Comparison of ENCODE assay signal across 8 cellular contexts in the genomic region with DNA sequence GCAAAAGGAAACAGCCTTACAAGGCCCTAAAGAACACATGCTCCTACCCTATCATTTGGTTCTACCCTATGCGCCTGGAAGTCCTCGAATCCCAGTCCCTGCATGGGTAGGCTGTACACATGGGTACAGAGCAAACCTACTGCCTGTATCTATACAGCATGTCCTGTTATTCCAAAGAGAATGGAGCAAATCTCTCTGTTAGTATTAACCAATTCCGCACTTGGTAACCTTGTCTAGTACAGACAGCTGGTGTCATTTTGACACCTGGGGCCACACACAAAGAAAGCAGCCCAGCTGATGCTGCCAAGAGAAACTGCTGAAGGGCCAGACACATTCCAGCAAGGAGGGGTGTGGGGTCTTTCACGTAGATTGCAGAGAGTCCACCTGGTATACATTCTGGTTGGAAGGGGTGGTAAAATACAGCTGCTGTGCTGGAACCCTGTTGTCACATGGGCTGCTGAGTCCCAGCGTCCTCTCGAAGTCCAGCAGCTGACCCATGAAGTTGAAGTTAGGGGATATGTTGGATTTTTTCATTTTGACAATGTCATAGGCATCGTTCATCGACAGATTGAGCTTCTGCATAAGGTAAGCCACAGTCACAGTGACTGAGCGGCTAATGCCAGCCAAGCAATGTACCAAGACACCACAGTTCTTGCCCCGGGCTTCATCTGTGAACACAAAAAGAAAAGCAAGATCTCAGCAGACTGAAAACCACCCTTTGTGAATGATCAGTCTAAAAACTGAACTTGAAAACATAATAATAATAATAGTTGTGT. TPM values are rescaled to one million over a fixed set of nuclear protein-coding genes. Genes with fewer than 3 reads are reported as not detected.
DNase-seq lines count a peak whose midpoint lies in the region; ATAC-seq and TF ChIP-seq lines count a peak whose summit lies in the region.

No MANE protein-coding gene starts in this region.

- H2AK5ac ChIP-seq in H9 (ENCODE audit: insufficient read length, low read length): no peak overlapping the region

- no peaks in the 10 kb centered on the region for H3K9me3 ChIP-seq in H9 (ENCODE audit: control insufficient read depth, low read depth, low read length)

- peak overlapping the region; percentile 84 for H3K4me2 ChIP-seq in H9 (ENCODE audit: insufficient read depth, insufficient read length, low read length)

- H4K5ac ChIP-seq in H9 (ENCODE audit: insufficient read length, low read depth, low read length): no peak overlapping the region

- peak overlapping the region in 1 of 3 experiments; percentile 76; a peak in 2 of 7 replicates for H3K27ac Mint-ChIP-seq in H9

- H3K36me3 Mint-ChIP-seq in H9 (ENCODE audit: insufficient read depth in 1 of 3, low read depth in 3 of 3): peaks cover 19 to 52% (median 35%) of the 10 kb centered on the region in 3 experiments; a peak in 6 of 7 replicates

- peaks cover 71 to 76% of the 10 kb centered on the region in 2 experiments for H3K4me1 Mint-ChIP-seq in H9

- no CpG with 5 or more reads among the region's 10 CpGs for WGBS in H9 (ENCODE audit: extremely low coverage, insufficient read length, low lambda C conversion rate)

- no peak overlapping the region for H2BK15ac ChIP-seq in H9 (ENCODE audit: low read depth, low read length)

- H2BK20ac ChIP-seq in H9 (ENCODE audit: low read depth, low read length, poor library complexity, severe bottlenecking): no peak overlapping the region

- ATAC-seq in GM19395 (IDR thresholded peaks at IDR 0.05; ENCODE audit: unreplicated experiment): no peak

- H3K27ac ChIP-seq in H9 (ENCODE audit: insufficient read length, low read depth, low read length): no peak overlapping the region

- H3K27me3 ChIP-seq in H9 (ENCODE audit: insufficient read depth, low read length): no peaks in the 10 kb centered on the region

- H3K4me1 ChIP-seq in H9 (ENCODE audit: insufficient read depth, low read length): peaks cover 14% of the 10 kb centered on the region; the same call in 1 of the 2 replicates

- H4K8ac ChIP-seq in H9 (replicated peaks; ENCODE audit: insufficient read length, low read depth, low read length): no peak overlapping the region

- H3K9ac ChIP-seq in H9 (ENCODE audit: extremely low read depth, insufficient read length, low read length): peak overlapping the region; percentile 27

- H2BK5ac ChIP-seq in H9 (ENCODE audit: insufficient read length, low read length): no peak overlapping the region

- no peak overlapping the region for H2AFZ ChIP-seq in H9 (ENCODE audit: low read length)

- TF ChIP-seq CTCF in H9 (conservative IDR thresholded peaks at IDR 0.05): no peak
- TF ChIP-seq CTCF in fibroblast of pulmonary artery (IDR thresholded peaks at IDR 0.05; ENCODE audit: low read length, missing control alignments): no peak

- H4K91ac ChIP-seq in H9 (ENCODE audit: insufficient read length, low read depth, low read length): no peak overlapping the region

- no peak overlapping the region for H3K18ac ChIP-seq in H9 (ENCODE audit: insufficient read length, low read depth, low read length)

- peaks cover 3% of the 10 kb centered on the region for H4K20me1 ChIP-seq in H9 (ENCODE audit: control insufficient read depth, insufficient read depth, insufficient read length)

- no peak overlapping the region for H3K56ac ChIP-seq in H9 (ENCODE audit: insufficient read length, low read depth, low read length)

- no peak overlapping the region for H2BK12ac ChIP-seq in H9 (ENCODE audit: insufficient read length, low read depth, low read length)

- H3K4me3 ChIP-seq in fibroblast of pulmonary artery (replicated peaks; ENCODE audit: low read depth, low read length): peak overlapping the region; percentile 98

- no peak overlapping the region for H2BK120ac ChIP-seq in H9 (ENCODE audit: low read depth, low read length, poor library complexity, severe bottlenecking)

- DNase-seq in H9 (no peak), SW480 (ENCODE audit: low spot score) (peak; percentile 21), fibroblast of pulmonary artery (ENCODE audit: low read depth) (peak; percentile 47), renal cortical epithelial cell (ENCODE audit: low read depth) (peak; percentile 40), OCI-M1 (lab: John Stamatoyannopoulos, UW) (no peak), germinal center (ENCODE audit: low spot score) (no peak), H4 (ENCODE audit: low spot score) (no peak)

- H3K14ac ChIP-seq in H9 (ENCODE audit: insufficient read depth, low read length): no peak overlapping the region

- no peaks in the 10 kb centered on the region for H3K79me1 ChIP-seq in H9 (ENCODE audit: insufficient read depth, low read depth, low read length, poor library complexity, severe bottlenecking)

- peaks cover 80% of the 10 kb centered on the region for H3K27me3 Mint-ChIP-seq in H9 (ENCODE audit: low read depth)

- peaks cover 24% of the 10 kb centered on the region; the same call in 1 of the 2 replicates for H3K79me2 ChIP-seq in H9 (ENCODE audit: insufficient read depth, low read length)

- H3K23me2 ChIP-seq in H9 (ENCODE audit: insufficient read length, low read depth, low read length, poor library complexity, severe bottlenecking): peaks cover 12% of the 10 kb centered on the region

- peak overlapping the region; percentile 90 to 100 for H3K4me3 Mint-ChIP-seq in H9

- no peak overlapping the region for H3K4ac ChIP-seq in H9 (ENCODE audit: low read depth, low read length)

- H3K9me3 Mint-ChIP-seq in H9: peaks cover 0 to 28% of the 10 kb centered on the region in 2 experiments; a peak in 4 of 5 replicates

- H3K23ac ChIP-seq in H9 (ENCODE audit: insufficient read length, low read depth, low read length): no peak overlapping the region

- no peak overlapping the region for H3T11ph ChIP-seq in H9 (ENCODE audit: low read length)

RNA-seq across cellular contexts. Expression of gene DUSP6, which starts 3.2 kb away (rescaled TPM):
- total RNA-seq in H9 (2021) (35.3 and 39.5 TPM in 2 replicates), renal cortical epithelial cell (33.6 and 33.9 TPM in 2 replicates)
- 2.7 and 4.0 TPM in 2 replicates for total RNA-seq in H4 (2014; rRNA removed; shearing (Covaris generic))

Comparison
In these comparisons a context has a peak if more than half of its experiments do, and no peak if none do; other contexts are left out.
1. DNase-seq: peak in SW480 (single experiment), fibroblast of pulmonary artery (single experiment) and renal cortical epithelial cell (single experiment); none in H9 (single experiment), OCI-M1 (single experiment), germinal center (single experiment) and H4 (single experiment).